1 cellular context compared by ENCODE assay signal in the genomic region with DNA sequence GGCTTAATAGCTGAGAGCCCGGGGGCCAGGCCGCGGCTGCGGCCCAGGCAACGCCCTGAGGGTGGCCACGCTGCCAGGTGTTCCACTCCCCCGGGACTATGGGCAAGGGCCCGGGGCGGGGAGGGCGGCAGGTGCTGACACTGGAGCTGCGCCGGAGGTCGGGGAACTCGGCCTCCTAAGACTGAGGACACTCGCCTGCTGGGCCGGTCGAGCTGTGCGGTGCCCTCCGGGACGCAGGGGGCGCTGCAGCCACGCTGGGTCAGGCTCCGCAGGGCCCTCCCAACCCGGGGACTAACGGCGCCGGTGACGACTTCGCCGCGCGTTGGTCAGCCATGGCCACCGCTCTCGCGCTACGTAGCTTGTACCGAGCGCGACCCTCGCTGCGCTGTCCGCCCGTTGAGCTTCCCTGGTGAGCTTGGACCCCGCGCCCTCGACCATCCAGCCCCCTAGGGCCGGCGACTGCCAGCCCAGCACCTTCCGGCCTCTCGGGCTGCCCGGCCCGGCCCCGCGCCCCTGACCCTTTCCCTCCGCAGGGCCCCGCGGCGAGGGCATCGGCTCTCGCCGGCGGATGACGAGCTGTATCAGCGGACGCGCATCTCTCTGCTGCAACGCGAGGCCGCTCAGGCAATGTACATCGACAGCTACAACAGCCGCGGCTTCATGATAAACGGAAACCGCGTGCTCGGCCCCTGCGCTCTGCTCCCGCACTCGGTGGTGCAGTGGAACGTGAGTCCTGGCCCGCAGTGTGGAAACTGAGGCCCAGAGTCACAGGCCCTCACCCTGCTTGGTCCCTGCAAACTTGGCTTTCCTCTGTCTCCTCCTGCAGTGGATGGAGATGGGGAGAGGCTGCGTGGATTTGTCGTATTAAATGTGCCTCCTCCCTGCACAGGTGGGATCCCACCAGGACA.
A peak's percentile ranks its signal among the peaks of the same experiment; 100 is the strongest.
TF ChIP-seq lines count a peak whose summit lies in the region.

A gene with protein sequence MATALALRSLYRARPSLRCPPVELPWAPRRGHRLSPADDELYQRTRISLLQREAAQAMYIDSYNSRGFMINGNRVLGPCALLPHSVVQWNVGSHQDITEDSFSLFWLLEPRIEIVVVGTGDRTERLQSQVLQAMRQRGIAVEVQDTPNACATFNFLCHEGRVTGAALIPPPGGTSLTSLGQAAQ (plus strand): TSS at position 309 of the 908 bp plus-strand sequence. CDS start 24 bp downstream, at position 333.

TF ChIP-seq in K562, 482 proteins besides CTCF, POLR2A, EP300 and RAD21 (continued from another document and continues in another):
- TF ChIP-seq ILF3 (IDR thresholded peaks at IDR 0.05; ENCODE audit: borderline replicate concordance) (no peak), ELF1 (tag; IDR thresholded peaks at IDR 0.05) (peak; percentile 62; the same call in 1 of the 2 replicates), U2AF1 (optimal IDR thresholded peaks at IDR 0.05; ENCODE audit: low read depth, low read length) (peak; percentile 88), HNRNPLL (IDR thresholded peaks at IDR 0.05; ENCODE audit: low read depth, low read length, poor library complexity, severe bottlenecking) (no peak), CXXC5 (CRISPR knock-in tag; IDR thresholded peaks at IDR 0.05) (peak; percentile 75), FOXM1 (IDR thresholded peaks at IDR 0.05; ENCODE audit: low read depth) (no peak), FOXM1 (CRISPR knock-in tag; IDR thresholded peaks at IDR 0.05; ENCODE audit: low read depth) (no peak), NFE2L1 (tag; IDR thresholded peaks at IDR 0.05; ENCODE audit: borderline replicate concordance, low read depth) (no peak), NFXL1 (CRISPR knock-in tag; IDR thresholded peaks at IDR 0.05) (no peak), ZNF384 (IDR thresholded peaks at IDR 0.05; ENCODE audit: low read depth, low read length) (no peak), NR3C1 (CRISPR knock-in tag; IDR thresholded peaks at IDR 0.05) (peak; percentile 33; the same call in 1 of the 2 replicates), PPARD (CRISPR knock-in tag; IDR thresholded peaks at IDR 0.05) (no peak), ZNF274 (IDR thresholded peaks at IDR 0.05; ENCODE audit: borderline replicate concordance, low read depth, low read length) (no peak; the same call in 1 of the 2 replicates), DNMT1 (IDR thresholded peaks at IDR 0.05) (no peak), MEIS2 (IDR thresholded peaks at IDR 0.05; ENCODE audit: partially characterized antibody) (no peak), GATA2 (CRISPR knock-in tag; IDR thresholded peaks at IDR 0.05) (no peak), ZNF583 (CRISPR knock-in tag; IDR thresholded peaks at IDR 0.05) (no peak), ELF4 (CRISPR knock-in tag; IDR thresholded peaks at IDR 0.05) (no peak), HDAC2 (IDR thresholded peaks at IDR 0.05) (no peak), GABPA (tag; conservative IDR thresholded peaks at IDR 0.05; ENCODE audit: low read depth) (peak; percentile 32; the same call in 1 of the 2 replicates), TRIM28 (IDR thresholded peaks at IDR 0.05) (no peak), TGIF2 (CRISPR knock-in tag; IDR thresholded peaks at IDR 0.05) (no peak), RBBP5 (IDR thresholded peaks at IDR 0.05; ENCODE audit: borderline replicate concordance, insufficient read depth, low read length, poor library complexity, severe bottlenecking) (peak; percentile 73), FOXJ2 (tag; IDR thresholded peaks at IDR 0.05) (0 out of 2 replicates have a peak, but pooled peaks have one; percentile 7), THRAP3 (IDR thresholded peaks at IDR 0.05; ENCODE audit: borderline replicate concordance) (no peak)
- TF ChIP-seq, protein P1, sequence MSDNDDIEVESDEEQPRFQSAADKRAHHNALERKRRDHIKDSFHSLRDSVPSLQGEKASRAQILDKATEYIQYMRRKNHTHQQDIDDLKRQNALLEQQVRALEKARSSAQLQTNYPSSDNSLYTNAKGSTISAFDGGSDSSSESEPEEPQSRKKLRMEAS (CRISPR knock-in tag; IDR thresholded peaks at IDR 0.05): peak; percentile 62
- TF ChIP-seq, protein P2, sequence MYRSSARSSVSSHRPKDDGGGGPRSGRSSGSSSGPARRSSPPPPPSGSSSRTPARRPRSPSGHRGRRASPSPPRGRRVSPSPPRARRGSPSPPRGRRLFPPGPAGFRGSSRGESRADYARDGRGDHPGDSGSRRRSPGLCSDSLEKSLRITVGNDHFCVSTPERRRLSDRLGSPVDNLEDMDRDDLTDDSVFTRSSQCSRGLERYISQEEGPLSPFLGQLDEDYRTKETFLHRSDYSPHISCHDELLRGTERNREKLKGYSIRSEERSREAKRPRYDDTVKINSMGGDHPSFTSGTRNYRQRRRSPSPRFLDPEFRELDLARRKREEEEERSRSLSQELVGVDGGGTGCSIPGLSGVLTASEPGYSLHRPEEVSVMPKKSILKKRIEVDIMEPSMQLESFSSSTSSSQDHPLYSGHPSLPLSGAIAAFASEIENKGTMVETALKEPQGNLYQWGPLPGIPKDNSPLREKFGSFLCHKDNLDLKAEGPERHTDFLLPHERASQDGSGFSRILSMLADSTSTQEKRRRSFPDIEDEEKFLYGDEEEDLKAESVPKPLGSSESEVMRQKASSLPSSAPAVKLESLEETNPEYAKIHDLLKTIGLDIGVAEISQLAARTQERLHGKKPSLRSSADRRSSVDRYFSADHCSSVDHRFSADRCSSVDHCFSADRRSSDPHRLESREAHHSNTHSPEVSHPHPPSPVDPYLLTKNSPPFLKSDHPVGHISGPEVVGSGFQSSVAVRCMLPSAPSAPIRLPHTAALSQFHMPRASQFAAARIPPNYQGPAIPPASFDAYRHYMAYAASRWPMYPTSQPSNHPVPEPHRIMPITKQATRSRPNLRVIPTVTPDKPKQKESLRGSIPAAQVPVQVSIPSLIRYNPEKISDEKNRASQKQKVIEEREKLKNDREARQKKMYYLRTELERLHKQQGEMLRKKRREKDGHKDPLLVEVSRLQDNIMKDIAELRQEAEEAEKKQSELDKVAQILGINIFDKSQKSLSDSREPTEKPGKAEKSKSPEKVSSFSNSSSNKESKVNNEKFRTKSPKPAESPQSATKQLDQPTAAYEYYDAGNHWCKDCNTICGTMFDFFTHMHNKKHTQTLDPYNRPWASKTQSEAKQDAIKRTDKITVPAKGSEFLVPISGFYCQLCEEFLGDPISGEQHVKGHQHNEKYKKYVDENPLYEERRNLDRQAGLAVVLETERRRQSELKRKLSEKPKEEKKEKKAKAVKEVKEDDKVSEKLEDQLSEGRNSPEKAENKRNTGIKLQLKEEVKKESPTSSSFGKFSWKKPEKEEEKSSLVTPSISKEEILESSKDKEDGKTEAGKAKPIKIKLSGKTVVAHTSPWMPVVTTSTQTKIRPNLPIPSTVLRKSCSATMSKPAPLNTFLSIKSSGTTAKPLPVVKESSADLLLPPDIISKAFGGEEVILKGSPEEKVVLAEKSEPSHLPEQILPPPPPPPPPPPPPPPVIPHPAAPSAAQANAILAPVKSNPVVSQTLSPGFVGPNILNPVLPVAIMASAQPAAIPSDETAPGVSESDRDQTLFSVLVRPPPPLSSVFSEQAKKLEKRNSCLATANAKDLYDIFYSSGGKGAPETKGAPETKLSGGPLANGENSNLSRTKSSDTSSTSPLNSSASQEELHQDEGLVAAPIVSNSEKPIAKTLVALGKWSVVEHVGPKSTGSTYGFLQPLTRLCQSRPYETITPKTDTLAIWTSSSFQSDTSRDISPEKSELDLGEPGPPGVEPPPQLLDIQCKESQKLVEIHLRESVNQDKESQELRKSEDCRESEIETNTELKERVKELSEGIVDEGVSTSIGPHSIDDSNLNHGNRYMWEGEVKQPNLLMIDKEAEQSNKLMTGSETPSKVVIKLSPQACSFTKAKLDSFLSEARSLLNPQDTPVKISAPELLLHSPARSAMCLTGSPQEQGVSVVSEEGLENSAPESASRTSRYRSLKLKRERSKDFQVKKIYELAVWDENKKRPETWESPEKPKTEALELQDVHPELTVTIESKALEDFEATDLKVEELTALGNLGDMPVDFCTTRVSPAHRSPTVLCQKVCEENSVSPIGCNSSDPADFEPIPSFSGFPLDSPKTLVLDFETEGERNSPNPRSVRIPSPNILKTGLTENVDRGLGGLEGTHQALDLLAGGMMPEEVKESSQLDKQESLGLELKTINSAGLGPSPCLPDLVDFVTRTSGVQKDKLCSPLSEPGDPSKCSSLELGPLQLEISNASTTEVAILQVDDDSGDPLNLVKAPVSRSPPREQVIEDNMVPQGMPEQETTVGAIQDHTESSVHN (IDR thresholded peaks at IDR 0.05; ENCODE audit: borderline replicate concordance in 1 of 2, low read depth in 1 of 2): no peak
- TF ChIP-seq, protein P3, sequence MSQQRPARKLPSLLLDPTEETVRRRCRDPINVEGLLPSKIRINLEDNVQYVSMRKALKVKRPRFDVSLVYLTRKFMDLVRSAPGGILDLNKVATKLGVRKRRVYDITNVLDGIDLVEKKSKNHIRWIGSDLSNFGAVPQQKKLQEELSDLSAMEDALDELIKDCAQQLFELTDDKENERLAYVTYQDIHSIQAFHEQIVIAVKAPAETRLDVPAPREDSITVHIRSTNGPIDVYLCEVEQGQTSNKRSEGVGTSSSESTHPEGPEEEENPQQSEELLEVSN (IDR thresholded peaks at IDR 0.05; ENCODE audit: borderline replicate concordance in 1 of 2, extremely low read depth in 1 of 2, insufficient read depth in 1 of 2, insufficient read length in 1 of 2, low read depth in 1 of 2, low read length in 1 of 2, poor library complexity in 1 of 2, severe bottlenecking in 1 of 2): peak; percentile 51 to 54
- TF ChIP-seq, protein P4, sequence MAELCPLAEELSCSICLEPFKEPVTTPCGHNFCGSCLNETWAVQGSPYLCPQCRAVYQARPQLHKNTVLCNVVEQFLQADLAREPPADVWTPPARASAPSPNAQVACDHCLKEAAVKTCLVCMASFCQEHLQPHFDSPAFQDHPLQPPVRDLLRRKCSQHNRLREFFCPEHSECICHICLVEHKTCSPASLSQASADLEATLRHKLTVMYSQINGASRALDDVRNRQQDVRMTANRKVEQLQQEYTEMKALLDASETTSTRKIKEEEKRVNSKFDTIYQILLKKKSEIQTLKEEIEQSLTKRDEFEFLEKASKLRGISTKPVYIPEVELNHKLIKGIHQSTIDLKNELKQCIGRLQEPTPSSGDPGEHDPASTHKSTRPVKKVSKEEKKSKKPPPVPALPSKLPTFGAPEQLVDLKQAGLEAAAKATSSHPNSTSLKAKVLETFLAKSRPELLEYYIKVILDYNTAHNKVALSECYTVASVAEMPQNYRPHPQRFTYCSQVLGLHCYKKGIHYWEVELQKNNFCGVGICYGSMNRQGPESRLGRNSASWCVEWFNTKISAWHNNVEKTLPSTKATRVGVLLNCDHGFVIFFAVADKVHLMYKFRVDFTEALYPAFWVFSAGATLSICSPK (IDR thresholded peaks at IDR 0.05; ENCODE audit: borderline replicate concordance): no peak
- TF ChIP-seq, protein P5, sequence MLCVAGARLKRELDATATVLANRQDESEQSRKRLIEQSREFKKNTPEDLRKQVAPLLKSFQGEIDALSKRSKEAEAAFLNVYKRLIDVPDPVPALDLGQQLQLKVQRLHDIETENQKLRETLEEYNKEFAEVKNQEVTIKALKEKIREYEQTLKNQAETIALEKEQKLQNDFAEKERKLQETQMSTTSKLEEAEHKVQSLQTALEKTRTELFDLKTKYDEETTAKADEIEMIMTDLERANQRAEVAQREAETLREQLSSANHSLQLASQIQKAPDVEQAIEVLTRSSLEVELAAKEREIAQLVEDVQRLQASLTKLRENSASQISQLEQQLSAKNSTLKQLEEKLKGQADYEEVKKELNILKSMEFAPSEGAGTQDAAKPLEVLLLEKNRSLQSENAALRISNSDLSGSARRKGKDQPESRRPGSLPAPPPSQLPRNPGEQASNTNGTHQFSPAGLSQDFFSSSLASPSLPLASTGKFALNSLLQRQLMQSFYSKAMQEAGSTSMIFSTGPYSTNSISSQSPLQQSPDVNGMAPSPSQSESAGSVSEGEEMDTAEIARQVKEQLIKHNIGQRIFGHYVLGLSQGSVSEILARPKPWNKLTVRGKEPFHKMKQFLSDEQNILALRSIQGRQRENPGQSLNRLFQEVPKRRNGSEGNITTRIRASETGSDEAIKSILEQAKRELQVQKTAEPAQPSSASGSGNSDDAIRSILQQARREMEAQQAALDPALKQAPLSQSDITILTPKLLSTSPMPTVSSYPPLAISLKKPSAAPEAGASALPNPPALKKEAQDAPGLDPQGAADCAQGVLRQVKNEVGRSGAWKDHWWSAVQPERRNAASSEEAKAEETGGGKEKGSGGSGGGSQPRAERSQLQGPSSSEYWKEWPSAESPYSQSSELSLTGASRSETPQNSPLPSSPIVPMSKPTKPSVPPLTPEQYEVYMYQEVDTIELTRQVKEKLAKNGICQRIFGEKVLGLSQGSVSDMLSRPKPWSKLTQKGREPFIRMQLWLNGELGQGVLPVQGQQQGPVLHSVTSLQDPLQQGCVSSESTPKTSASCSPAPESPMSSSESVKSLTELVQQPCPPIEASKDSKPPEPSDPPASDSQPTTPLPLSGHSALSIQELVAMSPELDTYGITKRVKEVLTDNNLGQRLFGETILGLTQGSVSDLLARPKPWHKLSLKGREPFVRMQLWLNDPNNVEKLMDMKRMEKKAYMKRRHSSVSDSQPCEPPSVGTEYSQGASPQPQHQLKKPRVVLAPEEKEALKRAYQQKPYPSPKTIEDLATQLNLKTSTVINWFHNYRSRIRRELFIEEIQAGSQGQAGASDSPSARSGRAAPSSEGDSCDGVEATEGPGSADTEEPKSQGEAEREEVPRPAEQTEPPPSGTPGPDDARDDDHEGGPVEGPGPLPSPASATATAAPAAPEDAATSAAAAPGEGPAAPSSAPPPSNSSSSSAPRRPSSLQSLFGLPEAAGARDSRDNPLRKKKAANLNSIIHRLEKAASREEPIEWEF (CRISPR knock-in tag; IDR thresholded peaks at IDR 0.05): no peak
- TF ChIP-seq, protein P6, sequence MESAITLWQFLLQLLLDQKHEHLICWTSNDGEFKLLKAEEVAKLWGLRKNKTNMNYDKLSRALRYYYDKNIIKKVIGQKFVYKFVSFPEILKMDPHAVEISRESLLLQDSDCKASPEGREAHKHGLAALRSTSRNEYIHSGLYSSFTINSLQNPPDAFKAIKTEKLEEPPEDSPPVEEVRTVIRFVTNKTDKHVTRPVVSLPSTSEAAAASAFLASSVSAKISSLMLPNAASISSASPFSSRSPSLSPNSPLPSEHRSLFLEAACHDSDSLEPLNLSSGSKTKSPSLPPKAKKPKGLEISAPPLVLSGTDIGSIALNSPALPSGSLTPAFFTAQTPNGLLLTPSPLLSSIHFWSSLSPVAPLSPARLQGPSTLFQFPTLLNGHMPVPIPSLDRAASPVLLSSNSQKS (CRISPR knock-in tag; IDR thresholded peaks at IDR 0.05): no peak
- TF ChIP-seq, protein P7, sequence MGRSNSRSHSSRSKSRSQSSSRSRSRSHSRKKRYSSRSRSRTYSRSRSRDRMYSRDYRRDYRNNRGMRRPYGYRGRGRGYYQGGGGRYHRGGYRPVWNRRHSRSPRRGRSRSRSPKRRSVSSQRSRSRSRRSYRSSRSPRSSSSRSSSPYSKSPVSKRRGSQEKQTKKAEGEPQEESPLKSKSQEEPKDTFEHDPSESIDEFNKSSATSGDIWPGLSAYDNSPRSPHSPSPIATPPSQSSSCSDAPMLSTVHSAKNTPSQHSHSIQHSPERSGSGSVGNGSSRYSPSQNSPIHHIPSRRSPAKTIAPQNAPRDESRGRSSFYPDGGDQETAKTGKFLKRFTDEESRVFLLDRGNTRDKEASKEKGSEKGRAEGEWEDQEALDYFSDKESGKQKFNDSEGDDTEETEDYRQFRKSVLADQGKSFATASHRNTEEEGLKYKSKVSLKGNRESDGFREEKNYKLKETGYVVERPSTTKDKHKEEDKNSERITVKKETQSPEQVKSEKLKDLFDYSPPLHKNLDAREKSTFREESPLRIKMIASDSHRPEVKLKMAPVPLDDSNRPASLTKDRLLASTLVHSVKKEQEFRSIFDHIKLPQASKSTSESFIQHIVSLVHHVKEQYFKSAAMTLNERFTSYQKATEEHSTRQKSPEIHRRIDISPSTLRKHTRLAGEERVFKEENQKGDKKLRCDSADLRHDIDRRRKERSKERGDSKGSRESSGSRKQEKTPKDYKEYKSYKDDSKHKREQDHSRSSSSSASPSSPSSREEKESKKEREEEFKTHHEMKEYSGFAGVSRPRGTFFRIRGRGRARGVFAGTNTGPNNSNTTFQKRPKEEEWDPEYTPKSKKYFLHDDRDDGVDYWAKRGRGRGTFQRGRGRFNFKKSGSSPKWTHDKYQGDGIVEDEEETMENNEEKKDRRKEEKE (IDR thresholded peaks at IDR 0.05; ENCODE audit: borderline replicate concordance in 1 of 2, control insufficient read depth in 1 of 2, low read depth in 2 of 2, low read length in 1 of 2): peak in 1 of 2 experiments; percentile 73; a peak in 1 of 4 replicates
